ENCODE assay signal across 18 cellular contexts in genomic region chr5:131991593-131992324, GRCh38. TPM values are rescaled to one million over a fixed set of nuclear protein-coding genes. Genes with fewer than 3 reads are reported as not detected.
A peak's percentile ranks its signal among the peaks of the same experiment; 100 is the strongest.
DNase-seq lines count a peak whose midpoint lies in the region; ATAC-seq, FAIRE-seq and TF ChIP-seq lines count a peak whose summit lies in the region.
"Had no signal": no experiment of that assay in that cellular context is flagged by ENCODE, and none has a peak within 500 bp of the region (broad histone marks: within the 10 kb centered on the region; RNA-seq: fewer than 3 reads in every experiment).

No MANE protein-coding gene starts in this region.

- no peak for TF ChIP-seq CTCF in RWPE2 (IDR thresholded peaks at IDR 0.05; ENCODE audit: poor library complexity, severe bottlenecking)
- TF ChIP-seq CTCF in K562 (IDR thresholded peaks at IDR 0.05 in 2 of 3, conservative IDR thresholded peaks at IDR 0.05 in 1 of 3; ENCODE audit: insufficient read depth in 2 of 3, low read depth in 1 of 3, low read length in 3 of 3), result no peak
- TF ChIP-seq CTCF in lower lobe of right lung (IDR thresholded peaks at IDR 0.05), result no peak
- no peak for TF ChIP-seq CTCF in spleen (IDR thresholded peaks at IDR 0.05 in 8 of 11, conservative IDR thresholded peaks at IDR 0.05 in 3 of 11)
- TF ChIP-seq CTCF in PC-3 (conservative IDR thresholded peaks at IDR 0.05; ENCODE audit: low read depth, low read length), result no peak

- H3K4me3 ChIP-seq in RWPE2 (ENCODE audit: severe bottlenecking), result no peak overlapping the region
- H3K4me3 ChIP-seq in K562, result no peak overlapping the region
- no peak overlapping the region for H3K4me3 ChIP-seq in lower lobe of right lung
- no peak overlapping the region for H3K4me3 ChIP-seq in spleen
- H3K4me3 ChIP-seq in PC-3 (ENCODE audit: low read length), result no peak overlapping the region
- H3K4me3 ChIP-seq: A549, GM12878 had no signal

- H3K9me3 ChIP-seq in RWPE2 (ENCODE audit: severe bottlenecking) (no peaks in the 10 kb centered on the region), K562 (replicated peaks; ENCODE audit: control insufficient read depth, insufficient read depth, low read depth, low read length) (no peaks in the 10 kb centered on the region), lower lobe of right lung (no peaks in the 10 kb centered on the region), spleen (no peaks in the 10 kb centered on the region), PC-3 (ENCODE audit: low read length) (no peaks in the 10 kb centered on the region)
- H3K9me3 ChIP-seq: A549, BE2C had no signal

- H3K79me2 ChIP-seq in K562 (ENCODE audit: control insufficient read depth, insufficient read depth, low read length), result no peaks in the 10 kb centered on the region
- H3K79me2 ChIP-seq in PC-3 (ENCODE audit: low read length), result no peaks in the 10 kb centered on the region

- H3K4me2 ChIP-seq in K562 (ENCODE audit: insufficient read depth, low read length) (no peak overlapping the region), PC-3 (ENCODE audit: low read length) (no peak overlapping the region)
- H3K4me2 ChIP-seq: A549 had no signal

- DNase-seq in RWPE2 (ENCODE audit: low spot score) (peak; percentile 43), K562 (ENCODE audit: extremely low read depth in 1 of 4, low spot score in 3 of 4) (no peak), lower lobe of right lung (peak; percentile 22), spleen (peak; percentile 46), PC-3 (no peak)
- no peak for DNase-seq in activated effector memory CD4-positive, alpha-beta T cell treated with Interleukin-2 at 50 U/mL for 16 hours
- DNase-seq: BE2C; CD4-positive, alpha-beta memory T cell; DMS79; H9 had no signal

- intact Hi-C loops in K562 (cut with micrococcal nuclease) (no loop called here), lower lobe of right lung (cut with DNase I) (no loop called here), spleen (cut with DNase I; ENCODE audit: low total_unique reads) (no loop called here), PC-3 (cut with micrococcal nuclease) (no loop called here)

- TF ChIP-seq POLR2A in K562 (conservative IDR thresholded peaks at IDR 0.05), result no peak
- no peak for TF ChIP-seq POLR2A in spleen (IDR thresholded peaks at IDR 0.05)

- peaks cover 10% of the 10 kb centered on the region for H3K9me1 ChIP-seq in K562 (ENCODE audit: control insufficient read depth, insufficient read depth, low read length)

- TF ChIP-seq RAD21 in K562 (CRISPR knock-in tag; conservative IDR thresholded peaks at IDR 0.05 in 1 of 2, IDR thresholded peaks at IDR 0.05 in 1 of 2), result no peak

- no peaks in the 10 kb centered on the region for H3F3A ChIP-seq in PC-3 (ENCODE audit: low read length, unreplicated experiment)

- H3K27ac ChIP-seq in RWPE2 (ENCODE audit: poor library complexity, severe bottlenecking) (no peak overlapping the region), K562 (ENCODE audit: extremely low read depth, low read depth, low read length) (no peak overlapping the region), lower lobe of right lung (no peak overlapping the region), spleen (no peak overlapping the region), PC-3 (ENCODE audit: low read length) (no peak overlapping the region)
- H3K27ac ChIP-seq: A549, C4-2B, HL-60 had no signal

- 48% methylated on average over 9 of the region's 10 CpGs for WGBS in K562 (ENCODE audit: insufficient coverage, low coverage, missing lambda C conversion rate)
- 64 to 77% (median 70%) methylated on average over 10 of the region's 10 CpGs for WGBS in spleen, 5 donors

- no peak overlapping the region for H3K9ac ChIP-seq in K562 (ENCODE audit: insufficient read depth in 1 of 2, low read depth in 2 of 2, low read length in 2 of 2)
- no peak overlapping the region for H3K9ac ChIP-seq in PC-3 (ENCODE audit: low read length)

- in situ Hi-C loops in K562 (cut with MboI), result no loop called here

- H3K4me1 ChIP-seq in RWPE2 (ENCODE audit: insufficient read depth, poor library complexity, severe bottlenecking), result no peaks in the 10 kb centered on the region
- H3K4me1 ChIP-seq in K562 (replicated peaks in 1 of 2; ENCODE audit: control insufficient read depth in 2 of 2, insufficient read depth in 2 of 2, low read length in 2 of 2), result peaks cover 34 to 36% of the 10 kb centered on the region in 2 experiments
- H3K4me1 ChIP-seq in lower lobe of right lung, result no peaks in the 10 kb centered on the region
- H3K4me1 ChIP-seq in spleen, result no peaks in the 10 kb centered on the region
- no peaks in the 10 kb centered on the region for H3K4me1 ChIP-seq in PC-3 (ENCODE audit: insufficient read depth, low read length)
- H3K4me1 ChIP-seq: A549 had no signal

- FAIRE-seq in K562 (lab: Jason Lieb, UNC), result peak; percentile 29
- FAIRE-seq: A549, GM12878 had no signal

- no peaks in the 10 kb centered on the region for H3K36me3 ChIP-seq in RWPE2 (ENCODE audit: low read depth)
- no peaks in the 10 kb centered on the region for H3K36me3 ChIP-seq in K562 (ENCODE audit: control insufficient read depth, insufficient read depth, low read length)
- no peaks in the 10 kb centered on the region for H3K36me3 ChIP-seq in lower lobe of right lung
- no peaks in the 10 kb centered on the region for H3K36me3 ChIP-seq in spleen
- no peaks in the 10 kb centered on the region for H3K36me3 ChIP-seq in PC-3 (ENCODE audit: low read depth, low read length)
- H3K36me3 ChIP-seq: BE2C had no signal

- H2AFZ ChIP-seq in K562 (ENCODE audit: low read depth, low read length), result no peak overlapping the region
- H2AFZ ChIP-seq in PC-3 (ENCODE audit: low read length), result no peak overlapping the region

- BruUV-seq in K562 (replicated peaks; lab: Mats Ljungman, UMichigan) (no TSS peak), PC-3 (replicated peaks; lab: Mats Ljungman, UMichigan) (no TSS peak)

- no peak for TF ChIP-seq EP300 in K562 (IDR thresholded peaks at IDR 0.05; ENCODE audit: low read length)

- POLR2A ChIA-PET in K562 (lab: Yijun Ruan, JAX) (interaction anchor here (0.5 to 1.9 kb wide), 5 partner anchors 9 to 69 kb away, joined by 3 to 4 read pairs (median 3); partner anchors contain the start of gene IL3), PC-3 (lab: Charles Lee; ENCODE audit: unreplicated experiment) (no interaction called here)

- no peaks in the 10 kb centered on the region for H3K27me3 ChIP-seq in RWPE2 (ENCODE audit: insufficient read depth, poor library complexity, severe bottlenecking)
- H3K27me3 ChIP-seq in K562 (ENCODE audit: control insufficient read depth in 2 of 2, insufficient read depth in 2 of 2, low read length in 2 of 2), result no peaks in the 10 kb centered on the region
- H3K27me3 ChIP-seq in lower lobe of right lung (ENCODE audit: low read depth), result no peaks in the 10 kb centered on the region
- H3K27me3 ChIP-seq in spleen (replicated peaks in 1 of 7), result no peaks in the 10 kb centered on the region
- no peaks in the 10 kb centered on the region for H3K27me3 ChIP-seq in PC-3 (ENCODE audit: low read length)
- H3K27me3 ChIP-seq: BE2C had no signal

- H3K9me2 ChIP-seq in PC-3 (replicated peaks; ENCODE audit: low read length), result no peaks in the 10 kb centered on the region

- H4K20me1 ChIP-seq in K562 (replicated peaks; ENCODE audit: control insufficient read depth, insufficient read depth, low read length) (peaks cover 5% of the 10 kb centered on the region; the same call in 1 of the 2 replicates), PC-3 (ENCODE audit: low read length) (no peaks in the 10 kb centered on the region)

- CTCF ChIA-PET in K562 (lab: Yijun Ruan, JAX; ENCODE audit: low intra/inter-chr PET ratio), result no interaction called here
- CTCF ChIA-PET in PC-3 (lab: Charles Lee), result no interaction called here

- no peak for ATAC-seq in RWPE2 (ENCODE audit: low read depth)
- ATAC-seq in K562, result no peak
- no peak for ATAC-seq in lower lobe of right lung
- ATAC-seq in PC-3, result no peak
- ATAC-seq in HG02759 (IDR thresholded peaks at IDR 0.05; ENCODE audit: unreplicated experiment), result no peak
- ATAC-seq in GM18907 (IDR thresholded peaks at IDR 0.05; ENCODE audit: unreplicated experiment), result no peak
- ATAC-seq: A549, GM12878 had no signal

RNA-seq across cellular contexts. Expression of gene ACSL6, which starts 19.7 kb away (rescaled TPM):
- 3.9 and 10.0 TPM in 2 replicates for total RNA-seq in K562 (2011; cell fraction: chromatin; rRNA removed; ENCODE audit: low replicate concordance)
- 3.8 and 4.5 TPM in 2 replicates for total RNA-seq in K562 (2011; cell fraction: nucleolus; rRNA removed)
- 5.1 and 6.0 TPM in 2 replicates for total RNA-seq in K562 (2011; cell fraction: nucleoplasm; rRNA removed)
- total RNA-seq in K562 (2014; rRNA removed) (0.50 and 0.73 TPM in 2 replicates), K562 (2014; rRNA removed; fragmentation: Illumina TruSeq; extraction: Trizol) (0.62 and 1.0 TPM in 2 replicates), K562 (2015; rRNA removed; fragmentation: Illumina TruSeq; extraction: Trizol) (0.60 and 0.69 TPM in 2 replicates), K562 (2021) (1.5 and 1.6 TPM in 2 replicates), lower lobe of right lung (0.59 TPM), spleen (10 to 100 TPM in 1 of 7 donors, 1 to 10 TPM in 6; 3.1 to 18.4 (median 4.6) TPM), PC-3 (2014; rRNA removed) (0.15 and 0.35 TPM in 2 replicates)
- polyA plus RNA-seq in K562 (2011; rRNA removed) (1.0 and 1.2 TPM in 2 replicates), K562 (2014; fragmentation: Illumina TruSeq; extraction: Trizol) (0.82 and 1.00 TPM in 2 replicates), K562 (2014; fragmentation: Nextera tagmentation; extraction: Ambion mirVana) (under 1 TPM; 0.62 to 0.75 TPM), K562 (2014; rRNA removed) (0.62 and 0.69 TPM in 2 replicates), spleen (1 to 10 TPM in 2 of 3 donors, under 1 TPM in 1; 0.76 to 1.3 (median 1.3) TPM)
- polyA plus RNA-seq in K562 (2011; cell fraction: cytosol; rRNA removed), result 0.47 and 0.69 TPM in 2 replicates
- polyA plus RNA-seq in K562 (2011; cell fraction: nucleus; rRNA removed), result 4.9 and 7.1 TPM in 2 replicates
- 0.65 and 1.1 TPM in 2 replicates for polyA plus RNA-seq in K562 (2012)
- polyA minus RNA-seq in K562 (2011; rRNA and poly(A)+ RNA removed), result 0.45 and 0.95 TPM in 2 replicates
- polyA minus RNA-seq in K562 (2011; cell fraction: cytosol; rRNA and poly(A)+ RNA removed), result 0.95 TPM in 1 of 2 replicates, not detected in the other
- 1.9 and 2.3 TPM in 2 replicates for polyA minus RNA-seq in K562 (2011; cell fraction: nucleus; rRNA and poly(A)+ RNA removed)
- total RNA-seq: GM12878 had no signal
- polyA plus RNA-seq: AG04450 had no signal

RNA-seq across cellular contexts. Expression of gene MEIKIN, which starts 46.3 kb away (rescaled TPM):
- not detected in 2 replicates for total RNA-seq in K562 (2011; cell fraction: chromatin; rRNA removed; ENCODE audit: low replicate concordance)
- total RNA-seq in K562 (2011; cell fraction: nucleolus; rRNA removed), result not detected in 2 replicates
- total RNA-seq in K562 (2011; cell fraction: nucleoplasm; rRNA removed), result not detected in 2 replicates
- total RNA-seq in K562 (2014; rRNA removed), result 0.18 TPM in 1 of 2 replicates, not detected in the other
- not detected in 2 replicates for total RNA-seq in K562 (2014; rRNA removed; fragmentation: Illumina TruSeq; extraction: Trizol)
- total RNA-seq in K562 (2015; rRNA removed; fragmentation: Illumina TruSeq; extraction: Trizol), result not detected in 2 replicates
- not detected in 2 replicates for total RNA-seq in K562 (2021)
- not detected in 2 replicates for polyA plus RNA-seq in K562 (2011; rRNA removed)
- polyA plus RNA-seq in K562 (2011; cell fraction: cytosol; rRNA removed), result not detected in 2 replicates
- polyA plus RNA-seq in K562 (2011; cell fraction: nucleus; rRNA removed), result not detected in 2 replicates
- not detected in 2 replicates for polyA plus RNA-seq in K562 (2012)
- polyA plus RNA-seq in K562 (2014; fragmentation: Illumina TruSeq; extraction: Trizol), result not detected in 2 replicates
- not detected for polyA plus RNA-seq in K562 (2014; fragmentation: Nextera tagmentation; extraction: Ambion mirVana)
- not detected in 2 replicates for polyA plus RNA-seq in K562 (2014; rRNA removed)
- not detected in 2 replicates for polyA minus RNA-seq in K562 (2011; rRNA and poly(A)+ RNA removed)
- polyA minus RNA-seq in K562 (2011; cell fraction: cytosol; rRNA and poly(A)+ RNA removed), result not detected in 2 replicates
- not detected in 2 replicates for polyA minus RNA-seq in K562 (2011; cell fraction: nucleus; rRNA and poly(A)+ RNA removed)
- total RNA-seq in lower lobe of right lung, result not detected
- not detected for total RNA-seq in spleen
- under 1 TPM in 1 of 3 donors, not detected in 2; 0.24 TPM for polyA plus RNA-seq in spleen
- not detected in 2 replicates for total RNA-seq in PC-3 (2014; rRNA removed)
- total RNA-seq: G401, GM12878, H9 had no signal
- polyA plus RNA-seq: A549; AG04450; CD4-positive, alpha-beta memory T cell; GM12878 had no signal

Comparison
In these comparisons a context has a peak if more than half of its experiments do, and no peak if none do; other contexts are left out.
1. DNase-seq: peak in RWPE2 (single experiment), lower lobe of right lung (single experiment) and spleen (single experiment); none in K562 (0 of 4), activated effector memory CD4-positive, alpha-beta T cell treated with Interleukin-2 at 50 U/mL for 16 hours (single experiment) and PC-3 (single experiment).